ENCODE assay signal across 12 cellular contexts in the genomic region with DNA sequence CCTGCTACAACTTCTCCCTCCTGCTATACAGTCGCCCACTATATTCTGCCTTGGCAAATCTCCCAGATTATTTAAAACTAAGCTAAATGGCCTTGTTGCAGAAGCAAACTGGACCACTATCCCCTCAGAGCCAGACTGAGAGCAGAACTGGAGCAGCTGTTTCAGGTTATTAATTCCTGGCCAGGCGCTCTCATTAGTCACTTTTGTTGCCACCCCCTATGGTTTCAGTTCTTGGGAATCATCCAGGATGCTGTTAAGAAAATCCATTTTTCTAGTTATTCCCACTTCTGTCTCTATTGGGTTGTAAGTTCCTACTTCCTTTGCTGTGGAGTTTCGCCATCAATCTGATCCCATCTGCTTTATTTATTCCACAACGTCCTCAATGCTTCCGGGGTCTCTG. TPM values are rescaled to one million over a fixed set of nuclear protein-coding genes. Genes with fewer than 3 reads are reported as not detected.
A peak's percentile ranks its signal among the peaks of the same experiment; 100 is the strongest.
DNase-seq lines count a peak whose midpoint lies in the region; ATAC-seq and TF ChIP-seq lines count a peak whose summit lies in the region.
"Had no signal": no experiment of that assay in that cellular context is flagged by ENCODE, and none has a peak within 500 bp of the region (broad histone marks: within the 10 kb centered on the region; RNA-seq: fewer than 3 reads in every experiment).

No MANE protein-coding gene starts in this region.

- POLR2A ChIA-PET in HEK293 (lab: Yijun Ruan, JAX): no interaction called here

- H3K4me1 ChIP-seq in HEK293 (ENCODE audit: control insufficient read depth, insufficient read depth, low read length): peaks cover 21% of the 10 kb centered on the region
- peaks cover 20% of the 10 kb centered on the region for H3K4me1 ChIP-seq in adipocyte (ENCODE audit: control insufficient read depth, insufficient read depth, low read length)

- no peak overlapping the region for H3K27ac ChIP-seq in HEK293 (ENCODE audit: extremely low read depth, low read depth, low read length)

- peaks cover 47 to 52% of the 10 kb centered on the region in 2 donors for H3K4me1 Mint-ChIP-seq in immature natural killer cell

- H3K9ac ChIP-seq in adipocyte (ENCODE audit: low read length): no peak overlapping the region

- peak overlapping the region in 2 of 6 donors; percentile 15 to 33 for H3K27ac Mint-ChIP-seq in immature natural killer cell

- H3K27me3 Mint-ChIP-seq in immature natural killer cell (ENCODE audit: low read depth in 3 of 3): peaks cover 0 to 3% (median 0%) of the 10 kb centered on the region in 3 donors

- no peaks in the 10 kb centered on the region for H3K27me3 ChIP-seq in adipocyte (replicated peaks; ENCODE audit: control insufficient read depth, insufficient read depth, low read length)

- CTCF ChIA-PET in HEK293 (lab: Yijun Ruan, JAX): interaction anchor here (1.1 kb wide), 1 partner anchor 23 kb away, joined by 3 read pairs; no protein-coding TSS in a partner anchor

- H3K4me3 Mint-ChIP-seq in immature natural killer cell: peak overlapping the region in 4 of 5 donors; percentile 8 to 71 (median 49)

- H3K9me3 ChIP-seq in HEK293 (ENCODE audit: control insufficient read depth, insufficient read depth, low read depth, low read length): no peaks in the 10 kb centered on the region
- H3K9me3 ChIP-seq in adipocyte (ENCODE audit: control insufficient read depth, low read length): no peaks in the 10 kb centered on the region

- no peak for TF ChIP-seq CTCF in AG09309 (IDR thresholded peaks at IDR 0.05; ENCODE audit: control insufficient read depth, insufficient read depth, low read depth, low read length, missing control alignments)
- TF ChIP-seq CTCF in HEK293 (tag by site-specific recombination; IDR thresholded peaks at IDR 0.05): no peak

- H3K36me3 Mint-ChIP-seq in immature natural killer cell: no peaks in the 10 kb centered on the region

- DNase-seq in AG09309 (ENCODE audit: low read depth): peak; percentile 56
- no peak for DNase-seq in adipocyte (ENCODE audit: low read depth)
- DNase-seq in immature natural killer cell: no peak
- DNase-seq in activated T-cell treated with anti-CD3 and anti-CD28 coated beads for 4 hours: no peak
- no peak for DNase-seq in medulla oblongata (ENCODE audit: extremely low spot score)
- DNase-seq: activated T-cell treated with anti-CD3 and anti-CD28 coated beads, Interleukin-2, amount 50 U/mL, for 48 hours; dermis blood vessel endothelial cell; KBM-7; OCI-M1 had no signal

- H3K9me3 Mint-ChIP-seq in immature natural killer cell: peaks cover 0 to 4% (median 0%) of the 10 kb centered on the region in 6 donors

- H3K4me3 ChIP-seq in AG09309 (ENCODE audit: control insufficient read depth, low read depth, low read length) (no peak overlapping the region), HEK293 (ENCODE audit: low read depth, low read length) (no peak overlapping the region), adipocyte (ENCODE audit: low read length) (peak overlapping the region; percentile 29)

- H3K36me3 ChIP-seq in HEK293 (ENCODE audit: control insufficient read depth in 2 of 2, insufficient read depth in 1 of 2, low read length in 2 of 2) (no peaks in the 10 kb centered on the region), adipocyte (ENCODE audit: control insufficient read depth, insufficient read depth, low read length, severe bottlenecking) (no peaks in the 10 kb centered on the region)

- ATAC-seq in HG02571 (IDR thresholded peaks at IDR 0.05; ENCODE audit: unreplicated experiment) (no peak), GM18519 (IDR thresholded peaks at IDR 0.05; ENCODE audit: low FRiP score, unreplicated experiment) (no peak)

TF ChIP-seq in HEK293, 187 proteins besides CTCF, POLR2A, EP300 and RAD21:
- TF ChIP-seq, protein P1, sequence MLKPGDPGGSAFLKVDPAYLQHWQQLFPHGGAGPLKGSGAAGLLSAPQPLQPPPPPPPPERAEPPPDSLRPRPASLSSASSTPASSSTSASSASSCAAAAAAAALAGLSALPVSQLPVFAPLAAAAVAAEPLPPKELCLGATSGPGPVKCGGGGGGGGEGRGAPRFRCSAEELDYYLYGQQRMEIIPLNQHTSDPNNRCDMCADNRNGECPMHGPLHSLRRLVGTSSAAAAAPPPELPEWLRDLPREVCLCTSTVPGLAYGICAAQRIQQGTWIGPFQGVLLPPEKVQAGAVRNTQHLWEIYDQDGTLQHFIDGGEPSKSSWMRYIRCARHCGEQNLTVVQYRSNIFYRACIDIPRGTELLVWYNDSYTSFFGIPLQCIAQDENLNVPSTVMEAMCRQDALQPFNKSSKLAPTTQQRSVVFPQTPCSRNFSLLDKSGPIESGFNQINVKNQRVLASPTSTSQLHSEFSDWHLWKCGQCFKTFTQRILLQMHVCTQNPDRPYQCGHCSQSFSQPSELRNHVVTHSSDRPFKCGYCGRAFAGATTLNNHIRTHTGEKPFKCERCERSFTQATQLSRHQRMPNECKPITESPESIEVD (tag by site-specific recombination; IDR thresholded peaks at IDR 0.05): peak; percentile 73
- TF ChIP-seq ZNF600 (tag by site-specific recombination; IDR thresholded peaks at IDR 0.05) (0 out of 2 replicates have a peak, but pooled peaks have one; percentile 10), ZNF133 (tag by site-specific recombination; IDR thresholded peaks at IDR 0.05) (no peak)
TF ChIP-seq in HEK293: peak in this region for 2.

RNA-seq across cellular contexts. Expression of a gene that starts 30.1 kb away (rescaled TPM):
- polyA plus RNA-seq in immature natural killer cell: 1 to 10 TPM in 2 of 3 donors, under 1 TPM in 1; 0.99 to 2.7 (median 2.1) TPM
